Comparison of ENCODE assay signal across 27 cellular contexts in genomic region chr9:94068257-94068656, GRCh38.
"Had no signal": no experiment of that assay in that cellular context is flagged by ENCODE, and none has a peak within 500 bp of the region (broad histone marks: within the 10 kb centered on the region; RNA-seq: fewer than 3 reads in every experiment).

No MANE protein-coding gene starts in this region.

- H3K4me1 ChIP-seq: colonic mucosa, gastrocnemius medialis, lower lobe of right lung, prostate gland, right atrium auricular region, vagina had no signal

- DNase-seq: colonic mucosa; effector CD8-positive, alpha-beta T cell; foreskin fibroblast; gastrocnemius medialis; head of caudate nucleus; hippocampal formation; left colon; left ventricle myocardium inferior; lower lobe of right lung; naive thymus-derived CD8-positive, alpha-beta T cell; nephron progenitor cell; nucleus accumbens; stimulated activated CD4-positive, alpha-beta T cell treated with anti-CD3 and anti-CD28 coated beads, Interleukin-12 subunit alpha, Interleukin-12 subunit beta, amount 100 ng/mL, for 4 hours; stimulated activated CD4-positive, alpha-beta T cell treated with anti-CD3 and anti-CD28 coated beads, Interleukin-1b, Interleukin-23, amount 100 ng/mL, for 48 hours; stimulated activated CD4-positive, alpha-beta T cell treated with anti-CD3 and anti-CD28 coated beads, Interleukin-4, amount 100 ng/mL, for 1 hour; stimulated activated CD8-positive, alpha-beta memory T cell treated with anti-CD3 and anti-CD28 coated beads, Interleukin-4, amount 100 ng/mL, for 48 hours; stimulated activated naive CD4-positive, alpha-beta T cell treated with Interleukin-2 at 50 U/mL for 16 hours; stomach; thyroid gland; trophoblast cell had no signal

- H3K36me3 ChIP-seq: colonic mucosa, gastrocnemius medialis, lower lobe of right lung, prostate gland, thyroid gland had no signal

- H3K9me3 ChIP-seq: colonic mucosa, gastrocnemius medialis, lower lobe of right lung, prostate gland, right atrium auricular region, stomach, thyroid gland, vagina had no signal

- H3K4me3 Mint-ChIP-seq: dendritic cell treated with granulocyte-macrophage colony-stimulating factor and Interleukin-4, amounts not matched to agents 40 ng/mL and 50 ng/mL, for 4 days; naive thymus-derived CD8-positive, alpha-beta T cell; nephron progenitor cell had no signal

- H3K4me2 ChIP-seq: smooth muscle cell had no signal

- H3K27ac Mint-ChIP-seq: dendritic cell treated with granulocyte-macrophage colony-stimulating factor and Interleukin-4, amounts not matched to agents 40 ng/mL and 50 ng/mL, for 4 days had no signal

- H3K4me3 ChIP-seq: colonic mucosa, gastrocnemius medialis, left ventricle myocardium inferior, lower lobe of right lung, prostate gland, right atrium auricular region, smooth muscle cell, stomach, thyroid gland, vagina had no signal

- FAIRE-seq: islet of Langerhans had no signal

- H3K27me3 ChIP-seq: colonic mucosa, gastrocnemius medialis, right atrium auricular region, stomach, thyroid gland, vagina had no signal

- H3K27ac ChIP-seq: colonic mucosa, gastrocnemius medialis, left ventricle myocardium inferior, lower lobe of right lung, prostate gland, right atrium auricular region, stomach, thyroid gland, vagina had no signal

- ATAC-seq: gastrocnemius medialis; left colon; lower lobe of right lung; naive thymus-derived CD8-positive, alpha-beta T cell; sciatic nerve had no signal

- H3K27me3 Mint-ChIP-seq: dendritic cell treated with granulocyte-macrophage colony-stimulating factor and Interleukin-4, amounts not matched to agents 40 ng/mL and 50 ng/mL, for 4 days; naive thymus-derived CD8-positive, alpha-beta T cell had no signal
